Comparison of ENCODE assay signal across 8 cellular contexts in genomic region chr11:34633990-34634725, GRCh38. TPM values are rescaled to one million over a fixed set of nuclear protein-coding genes. Genes with fewer than 3 reads are reported as not detected.
A peak's percentile ranks its signal among the peaks of the same experiment; 100 is the strongest.
DNase-seq lines count a peak whose midpoint lies in the region; ATAC-seq and TF ChIP-seq lines count a peak whose summit lies in the region.

No MANE protein-coding gene starts in this region.

- H3K27ac Mint-ChIP-seq in CD4-positive, alpha-beta memory T cell, result peak overlapping the region in 4 of 7 donors; percentile 5 to 25 (median 16)

- WGBS in lower leg skin, 2 donors, result 38 to 39% methylated on average over 5 of the region's 5 CpGs

- ATAC-seq in GM19397 (IDR thresholded peaks at IDR 0.05; ENCODE audit: unreplicated experiment) (peak; percentile 78), HG03460 (IDR thresholded peaks at IDR 0.05; ENCODE audit: unreplicated experiment) (peak; percentile 96), HG03457 (IDR thresholded peaks at IDR 0.05; ENCODE audit: unreplicated experiment) (no peak)

- no peaks in the 10 kb centered on the region for H3K36me3 Mint-ChIP-seq in CD4-positive, alpha-beta memory T cell

- DNase-seq in CD4-positive, alpha-beta memory T cell, result peak in 1 of 5 donors; percentile 7
- DNase-seq in SW480 (ENCODE audit: low spot score) (peak; percentile 61), medulla oblongata (ENCODE audit: extremely low spot score) (peak; percentile 81), lower leg skin (ENCODE audit: low spot score in 2 of 2) (no peak)
- no peak for DNase-seq in activated T-cell treated with anti-CD3 and anti-CD28 coated beads, Interleukin-2, amount 50 U/mL, for 48 hours

- H3K4me3 Mint-ChIP-seq in CD4-positive, alpha-beta memory T cell, result peak overlapping the region in 6 of 8 donors; percentile 28 to 60 (median 50)

- H3K4me1 ChIP-seq in CD4-positive, alpha-beta memory T cell (ENCODE audit: insufficient read depth, low read length), result peaks cover 13% of the 10 kb centered on the region

- H3K27ac ChIP-seq in CD4-positive, alpha-beta memory T cell (ENCODE audit: low read depth, low read length), result no peak overlapping the region

- no peaks in the 10 kb centered on the region for H3K9me3 ChIP-seq in CD4-positive, alpha-beta memory T cell (ENCODE audit: control insufficient read depth in 1 of 2, low read length in 2 of 2)

- no peaks in the 10 kb centered on the region for H3K27me3 Mint-ChIP-seq in CD4-positive, alpha-beta memory T cell

- no peak overlapping the region for H3K4me3 ChIP-seq in CD4-positive, alpha-beta memory T cell (ENCODE audit: low read length in 2 of 2)
- no peak overlapping the region for H3K4me3 ChIP-seq in lower leg skin (ENCODE audit: low read depth, poor library complexity, severe bottlenecking)

- POLR2A ChIA-PET in CD4-positive, alpha-beta memory T cell (lab: Charles Lee; ENCODE audit: partially characterized antibody), result interaction anchor here (2.0 kb wide), 1 partner anchor 16 kb away, joined by 7 read pairs; no protein-coding TSS in a partner anchor

- CTCF ChIA-PET in CD4-positive, alpha-beta memory T cell (lab: Charles Lee; ENCODE audit: partially characterized antibody), result no interaction called here

- intact Hi-C loops in CD4-positive, alpha-beta memory T cell (cut with micrococcal nuclease), result no loop called here
- intact Hi-C loops in lower leg skin (cut with DNase I; ENCODE audit: low total_unique reads), result no loop called here

- TF ChIP-seq POLR2A in lower leg skin (IDR thresholded peaks at IDR 0.05), result no peak

- no peaks in the 10 kb centered on the region for H3K27me3 ChIP-seq in CD4-positive, alpha-beta memory T cell (ENCODE audit: insufficient read depth, low read length)

- no peak for TF ChIP-seq CTCF in lower leg skin (IDR thresholded peaks at IDR 0.05)

- no peaks in the 10 kb centered on the region for H3K36me3 ChIP-seq in CD4-positive, alpha-beta memory T cell (ENCODE audit: insufficient read depth, low read length)

- peaks cover 8 to 20% (median 13%) of the 10 kb centered on the region in 4 donors for H3K4me1 Mint-ChIP-seq in CD4-positive, alpha-beta memory T cell

- no peaks in the 10 kb centered on the region for H3K9me3 Mint-ChIP-seq in CD4-positive, alpha-beta memory T cell

RNA-seq across cellular contexts. Expression of gene EHF, which starts 13.3 kb away (rescaled TPM):
- total RNA-seq in CD4-positive, alpha-beta memory T cell, result not detected
- not detected for polyA plus RNA-seq in CD4-positive, alpha-beta memory T cell
- 100 to 1,000 TPM in 2 of 4 donors, 10 to 100 TPM in 2; 58.2 to 130 (median 86.3) TPM for total RNA-seq in lower leg skin

Comparison
In these comparisons a context has a peak if more than half of its experiments do, and no peak if none do; other contexts are left out.
1. DNase-seq: peak in SW480 (single experiment) and medulla oblongata (single experiment); none in lower leg skin (0 of 2) and activated T-cell treated with anti-CD3 and anti-CD28 coated beads, Interleukin-2, amount 50 U/mL, for 48 hours (0 of 2).
2. RNA of gene EHF, which starts 13.3 kb away (total RNA-seq): 58.2 to 130 TPM in lower leg skin; not detected in CD4-positive, alpha-beta memory T cell; every median in the first group is over 10 times any median in the second.